Comparison of ENCODE assay signal across 8 cellular contexts in genomic region chr4:10018818-10019438, GRCh38. TPM values are rescaled to one million over a fixed set of nuclear protein-coding genes. Genes with fewer than 3 reads are reported as not detected.
A peak's percentile ranks its signal among the peaks of the same experiment; 100 is the strongest.
DNase-seq lines count a peak whose midpoint lies in the region; ATAC-seq, FAIRE-seq and TF ChIP-seq lines count a peak whose summit lies in the region.

No MANE protein-coding gene starts in this region.

- H3K36me3 ChIP-seq in colonic mucosa = no peaks in the 10 kb centered on the region

- peak overlapping the region; percentile 64 to 85 for H3K9ac ChIP-seq in colonic mucosa (ENCODE audit: low read depth in 2 of 2, low read length in 2 of 2)

- POLR2A ChIA-PET in A549 (lab: Yijun Ruan, JAX) = no interaction called here

- TF ChIP-seq RAD21 in A549 (conservative IDR thresholded peaks at IDR 0.05 in 1 of 2, IDR thresholded peaks at IDR 0.05 in 1 of 2) = peak; percentile 66 to 90

- WGBS in A549 (ENCODE audit: missing lambda C conversion rate) = 33% methylated on average over 32 of the region's 51 CpGs

- H3K27me3 ChIP-seq in colonic mucosa (no peaks in the 10 kb centered on the region), layer of hippocampus (ENCODE audit: control insufficient read depth, insufficient read depth, low read length) (no peaks in the 10 kb centered on the region)

- peak overlapping the region; percentile 63 to 80 for H3K27ac ChIP-seq in A549
- H3K27ac ChIP-seq in colonic mucosa = peak overlapping the region; percentile 87
- peak overlapping the region; percentile 84 for H3K27ac ChIP-seq in layer of hippocampus (ENCODE audit: low read depth, low read length)

- ATAC-seq in A549 = peak; percentile 88 to 97
- peak; percentile 94 for ATAC-seq in HG03066 (IDR thresholded peaks at IDR 0.05; ENCODE audit: low read depth, unreplicated experiment)

- TF ChIP-seq EP300 in A549 (IDR thresholded peaks at IDR 0.05) = no peak

- FAIRE-seq in A549 (lab: Jason Lieb, UNC) = no peak

- TF ChIP-seq CTCF in A549 (IDR thresholded peaks at IDR 0.05) = peak; percentile 90
- peak; percentile 96 for TF ChIP-seq CTCF in colonic mucosa (IDR thresholded peaks at IDR 0.05)

- peak overlapping the region; percentile 32; the same call in 2 of the 3 replicates for H3K4me3 ChIP-seq in A549
- H3K4me3 ChIP-seq in colonic mucosa = peak overlapping the region; percentile 44

- intact Hi-C loops in colonic mucosa (cut with DNase I) = loop anchor here (10.0 kb wide), 1 partner anchor 114 kb away; no protein-coding TSS in a partner anchor

- no peaks in the 10 kb centered on the region for H3K9me3 ChIP-seq in A549
- no peaks in the 10 kb centered on the region for H3K9me3 ChIP-seq in colonic mucosa

- peak overlapping the region; percentile 72 for H3K4me2 ChIP-seq in A549

- H3K4me1 ChIP-seq in A549 (peaks cover 5% of the 10 kb centered on the region; the same call in 2 of the 3 replicates), colonic mucosa (peaks cover 4% of the 10 kb centered on the region)

- CTCF ChIA-PET in A549 (lab: Yijun Ruan, JAX) = interaction anchor here (0.7 to 2.1 kb wide), 11 partner anchors 9 to 327 kb away, joined by 3 to 8 read pairs (median 4); no protein-coding TSS in a partner anchor

- TF ChIP-seq POLR2A in A549 (IDR thresholded peaks at IDR 0.05; ENCODE audit: low read length) (0 out of 2 replicates have a peak, but pooled peaks have one; percentile 5), GM18526 (IDR thresholded peaks at IDR 0.05; ENCODE audit: extremely low read depth, insufficient read length) (peak; percentile 49)

- DNase-seq in A549 (ENCODE audit: low read depth in 1 of 2, low spot score in 1 of 2) (peak; percentile 66 to 79), NCI-H2227 (lab: John Stamatoyannopoulos, UW; ENCODE audit: unreplicated experiment) (peak; percentile 83), colonic mucosa (peak; percentile 96)
- DNase-seq in activated CD4-positive, alpha-beta T cell treated with anti-CD3 and anti-CD28 coated beads for 48 hours = peak; percentile 96
- peak; percentile 78 to 84 (median 83) for DNase-seq in stimulated activated CD4-positive, alpha-beta T cell treated with anti-CD3 and anti-CD28 coated beads, Interleukin-1b, Interleukin-23, amount 100 ng/mL, for 24 hours (ENCODE audit: low read depth in 4 of 4, low spot score in 1 of 4)

TF ChIP-seq in A549, 52 proteins besides CTCF, POLR2A, EP300 and RAD21:
- TF ChIP-seq HDAC2 (IDR thresholded peaks at IDR 0.05) = no peak
- no peak for TF ChIP-seq CEBPB (IDR thresholded peaks at IDR 0.05)
- peak; percentile 64 for TF ChIP-seq MAX (IDR thresholded peaks at IDR 0.05)
- TF ChIP-seq E2F6 (IDR thresholded peaks at IDR 0.05; ENCODE audit: borderline replicate concordance, low read depth) = peak; percentile 48; the same call in 1 of the 2 replicates
- TF ChIP-seq USF2 (IDR thresholded peaks at IDR 0.05) = peak; percentile 63; the same call in 1 of the 2 replicates
- TF ChIP-seq ZNF302 (CRISPR knock-in tag; IDR thresholded peaks at IDR 0.05) = no peak
- no peak for TF ChIP-seq ZSCAN20 (CRISPR knock-in tag; IDR thresholded peaks at IDR 0.05)
- TF ChIP-seq TP53 (CRISPR knock-in tag; IDR thresholded peaks at IDR 0.05) = no peak
- no peak for TF ChIP-seq NFE2L2 (conservative IDR thresholded peaks at IDR 0.05; ENCODE audit: low read length)
- TF ChIP-seq ATOH8 (CRISPR knock-in tag; IDR thresholded peaks at IDR 0.05; ENCODE audit: low read depth) = no peak
- TF ChIP-seq EHMT2 (IDR thresholded peaks at IDR 0.05; ENCODE audit: low read depth) = no peak
- TF ChIP-seq RFX5 (IDR thresholded peaks at IDR 0.05) = no peak
- TF ChIP-seq MAZ (IDR thresholded peaks at IDR 0.05; ENCODE audit: borderline replicate concordance, low read depth, low read length) = peak; percentile 74; the same call in 1 of the 2 replicates
- peak; percentile 88 for TF ChIP-seq SMC3 (IDR thresholded peaks at IDR 0.05)
- no peak for TF ChIP-seq ESRRA (IDR thresholded peaks at IDR 0.05; ENCODE audit: borderline replicate concordance, low read length)
- no peak for TF ChIP-seq BHLHE40 (IDR thresholded peaks at IDR 0.05; ENCODE audit: low read depth, low read length)
- TF ChIP-seq CHD4 (IDR thresholded peaks at IDR 0.05; ENCODE audit: borderline replicate concordance) = no peak
- no peak for TF ChIP-seq ZFP36 (IDR thresholded peaks at IDR 0.05; ENCODE audit: borderline replicate concordance, partially characterized antibody)
- TF ChIP-seq REST (IDR thresholded peaks at IDR 0.05) = no peak
- no peak for TF ChIP-seq KDM1A (IDR thresholded peaks at IDR 0.05; ENCODE audit: low read depth)
- no peak for TF ChIP-seq HMGXB4 (CRISPR knock-in tag; IDR thresholded peaks at IDR 0.05; ENCODE audit: borderline replicate concordance)

RNA-seq across cellular contexts. Expression of gene SLC2A9, which starts 2.4 kb away (rescaled TPM):
- polyA plus RNA-seq in A549 (2011; rRNA removed) (0.61 and 0.70 TPM in 2 replicates), A549 (2017; fragmentation: RNase III; extraction: RNeasy Plus Mini Kit Qiagen cat#74134 plus additional on column Dnase treatment) (0.62 to 1.0 TPM (median 0.76 TPM) in 3 replicates)
- polyA plus RNA-seq in A549 (2012; cell fraction: cytosol; rRNA removed) = 0.20 and 0.29 TPM in 2 replicates
- polyA plus RNA-seq in A549 (2012; cell fraction: nucleus; rRNA removed) = 0.46 and 0.64 TPM in 2 replicates
- 0.54 and 1.7 TPM in 2 replicates for polyA minus RNA-seq in A549 (2011; rRNA and poly(A)+ RNA removed)
- 1 to 10 TPM; 4.3 to 6.8 TPM for total RNA-seq in colonic mucosa

Comparison
In these comparisons a context has a peak if more than half of its experiments do, and no peak if none do; other contexts are left out.
1. Peak in every context shown above with its lines: DNase-seq, ATAC-seq, H3K4me3 ChIP-seq and H3K27ac ChIP-seq.